1 cellular context compared by ENCODE assay signal in genomic region chr1:112954945-112955677, GRCh38.
TF ChIP-seq lines count a peak whose summit lies in the region.

No MANE protein-coding gene starts in this region.

TF ChIP-seq in K562, 482 proteins besides CTCF, POLR2A, EP300 and RAD21 (continued from another document and continues in another):
- peak; percentile 44; the same call in 1 of the 2 replicates for TF ChIP-seq ZBTB40 (IDR thresholded peaks at IDR 0.05)
- TF ChIP-seq ZBTB40 (CRISPR knock-in tag; IDR thresholded peaks at IDR 0.05): no peak
- peak; percentile 68 for TF ChIP-seq ARID4B (CRISPR knock-in tag; IDR thresholded peaks at IDR 0.05)
- peak; percentile 3 for TF ChIP-seq POLR2B (IDR thresholded peaks at IDR 0.05; ENCODE audit: low read depth, partially characterized antibody)
- 0 out of 2 replicates have a peak, but pooled peaks have one; percentile 29 for TF ChIP-seq CGGBP1 (CRISPR knock-in tag; IDR thresholded peaks at IDR 0.05)
- no peak for TF ChIP-seq CSDE1 (IDR thresholded peaks at IDR 0.05)
- TF ChIP-seq RBBP5 (IDR thresholded peaks at IDR 0.05; ENCODE audit: borderline replicate concordance, insufficient read depth, low read length, poor library complexity, severe bottlenecking): peak; percentile 53
- no peak for TF ChIP-seq ZNF217 (CRISPR knock-in tag; IDR thresholded peaks at IDR 0.05)
- no peak for TF ChIP-seq ZFP91 (CRISPR knock-in tag; IDR thresholded peaks at IDR 0.05)
- TF ChIP-seq CEBPG (CRISPR knock-in tag; IDR thresholded peaks at IDR 0.05): no peak
- 0 out of 4 replicates have a peak, but pooled peaks of 1 of the 2 experiments have one; percentile 1 for TF ChIP-seq CEBPG (tag; conservative IDR thresholded peaks at IDR 0.05 in 1 of 2, IDR thresholded peaks at IDR 0.05 in 1 of 2)
- peak in 1 of 2 experiments; percentile 33; a peak in 2 of 4 replicates for TF ChIP-seq HDAC1 (IDR thresholded peaks at IDR 0.05)
- TF ChIP-seq YY1 (IDR thresholded peaks at IDR 0.05; ENCODE audit: borderline replicate concordance in 1 of 3, control insufficient read depth in 1 of 3, extremely low read depth in 1 of 3, insufficient read depth in 3 of 3, insufficient read length in 1 of 3, insufficient replicate concordance in 2 of 3, low read depth in 1 of 3, low read length in 2 of 3): peak in 2 of 3 experiments; percentile 17 to 84
- no peak for TF ChIP-seq CCAR2 (IDR thresholded peaks at IDR 0.05; ENCODE audit: low read depth, low read length)
- TF ChIP-seq MYNN (IDR thresholded peaks at IDR 0.05): peak; percentile 27; the same call in 1 of the 2 replicates
- TF ChIP-seq MYNN (CRISPR knock-in tag; IDR thresholded peaks at IDR 0.05): no peak
- TF ChIP-seq FOXM1 (IDR thresholded peaks at IDR 0.05; ENCODE audit: low read depth): no peak
- 0 out of 2 replicates have a peak, but pooled peaks have one; percentile 32 for TF ChIP-seq FOXM1 (CRISPR knock-in tag; IDR thresholded peaks at IDR 0.05; ENCODE audit: low read depth)
- TF ChIP-seq ZNF12 (CRISPR knock-in tag; IDR thresholded peaks at IDR 0.05): peak; percentile 71; the same call in 1 of the 2 replicates
- no peak for TF ChIP-seq TBL1XR1 (IDR thresholded peaks at IDR 0.05; ENCODE audit: low read length in 2 of 2)
- no peak for TF ChIP-seq ZNF146 (CRISPR knock-in tag; IDR thresholded peaks at IDR 0.05; ENCODE audit: unreplicated experiment)
- peak; percentile 63 for TF ChIP-seq TAF1 (IDR thresholded peaks at IDR 0.05; ENCODE audit: control insufficient read depth, extremely low read depth, insufficient read depth, low read length, severe bottlenecking)
- peak in 1 of 2 experiments; percentile 31; a peak in 1 of 4 replicates for TF ChIP-seq FOXK2 (conservative IDR thresholded peaks at IDR 0.05 in 1 of 2, IDR thresholded peaks at IDR 0.05 in 1 of 2; ENCODE audit: low read depth in 2 of 2)
- TF ChIP-seq ELF2 (CRISPR knock-in tag; IDR thresholded peaks at IDR 0.05): peak; percentile 46; the same call in 1 of the 2 replicates
- peak; percentile 9; the same call in 1 of the 2 replicates for TF ChIP-seq SMARCE1 (IDR thresholded peaks at IDR 0.05)
- TF ChIP-seq TFAP4 (CRISPR knock-in tag; IDR thresholded peaks at IDR 0.05; ENCODE audit: borderline replicate concordance): peak; percentile 57; the same call in 1 of the 2 replicates
- no peak; the same call in 1 of the 2 replicates for TF ChIP-seq ZNF512 (tag; IDR thresholded peaks at IDR 0.05)
- peak; percentile 62; the same call in 1 of the 2 replicates for TF ChIP-seq CREM (IDR thresholded peaks at IDR 0.05; ENCODE audit: low read depth)
- TF ChIP-seq GATAD2B (IDR thresholded peaks at IDR 0.05; ENCODE audit: borderline replicate concordance): peak; percentile 11; the same call in 1 of the 2 replicates
- 0 out of 2 replicates have a peak, but pooled peaks have one; percentile 35 for TF ChIP-seq ARID2 (IDR thresholded peaks at IDR 0.05)
- 0 out of 2 replicates have a peak, but pooled peaks have one; percentile 10 for TF ChIP-seq MBD2 (IDR thresholded peaks at IDR 0.05; ENCODE audit: borderline replicate concordance, low read depth)
- peak; percentile 16; the same call in 1 of the 2 replicates for TF ChIP-seq ATF6 (CRISPR knock-in tag; IDR thresholded peaks at IDR 0.05)
- TF ChIP-seq GTF2E2 (tag; IDR thresholded peaks at IDR 0.05): peak; percentile 84; the same call in 1 of the 2 replicates
- TF ChIP-seq KLF13 (tag; IDR thresholded peaks at IDR 0.05; ENCODE audit: borderline replicate concordance, low read depth): no peak
- no peak for TF ChIP-seq XRCC4 (IDR thresholded peaks at IDR 0.05; ENCODE audit: extremely low read depth, insufficient read depth, insufficient read length)
- TF ChIP-seq ZNF197 (CRISPR knock-in tag; IDR thresholded peaks at IDR 0.05; ENCODE audit: low read depth): peak; percentile 19; the same call in 1 of the 2 replicates
- TF ChIP-seq ZBTB12 (CRISPR knock-in tag; IDR thresholded peaks at IDR 0.05): 0 out of 2 replicates have a peak, but pooled peaks have one; percentile 34
